Comparison of ENCODE assay signal across 8 cellular contexts in genomic region chr11:95764267-95764898, GRCh38. TPM values are rescaled to one million over a fixed set of nuclear protein-coding genes. Genes with fewer than 3 reads are reported as not detected.
DNase-seq lines count a peak whose midpoint lies in the region; ATAC-seq and TF ChIP-seq lines count a peak whose summit lies in the region.

No MANE protein-coding gene starts in this region.

- no peak overlapping the region for H3K4me3 ChIP-seq in cardiac fibroblast (replicated peaks in 1 of 2; ENCODE audit: low read depth in 2 of 2, low read length in 2 of 2)
- no peak overlapping the region for H3K4me3 ChIP-seq in vagina

- no peak overlapping the region for H3K27ac ChIP-seq in vagina

- TF ChIP-seq CTCF in GM10248 (IDR thresholded peaks at IDR 0.05; ENCODE audit: control extremely low read depth, extremely low read depth, low read depth, missing control alignments) (peak; percentile 31), cardiac fibroblast (IDR thresholded peaks at IDR 0.05; ENCODE audit: low read depth, low read length) (peak; percentile 45), vagina (IDR thresholded peaks at IDR 0.05) (peak; percentile 60 to 86 (median 65))

- H3K36me3 ChIP-seq in vagina, result no peaks in the 10 kb centered on the region

- no peaks in the 10 kb centered on the region for H3K4me1 ChIP-seq in vagina

- POLR2A ChIA-PET in GM10248 (lab: Yijun Ruan, JAX), result no interaction called here

- TF ChIP-seq POLR2A in vagina (IDR thresholded peaks at IDR 0.05), result no peak

- intact Hi-C loops in vagina (cut with DNase I), result loop anchor here (1.0 to 10.0 kb wide), 2 partner anchors 613 to 690 kb away; no protein-coding TSS in a partner anchor

- ATAC-seq in HG03432 (IDR thresholded peaks at IDR 0.05; ENCODE audit: unreplicated experiment) (peak; percentile 73), GM18870 (IDR thresholded peaks at IDR 0.05; ENCODE audit: unreplicated experiment) (no peak)

- DNase-seq in A172 (ENCODE audit: low spot score), result peak; percentile 10
- peak; percentile 48 for DNase-seq in GM10248 (ENCODE audit: extremely low spot score)
- DNase-seq in NCI-H82 treated with DMSO at 0.1 percent for 48 hours (lab: John Stamatoyannopoulos, UW; ENCODE audit: unreplicated experiment), result peak; percentile 34
- DNase-seq in cardiac fibroblast (ENCODE audit: low read depth in 2 of 2), result peak; percentile 76 to 79
- peak; percentile 80 for DNase-seq in left kidney (ENCODE audit: low read depth, low spot score)
- no peak for DNase-seq in vagina (ENCODE audit: extremely low spot score in 2 of 2)

- H3K9me3 ChIP-seq in vagina, result no peaks in the 10 kb centered on the region

- H3K27me3 ChIP-seq in vagina, result no peaks in the 10 kb centered on the region

- CTCF ChIA-PET in GM10248 (lab: Yijun Ruan, JAX), result interaction anchor here (0.6 to 12.9 kb wide), 22 partner anchors 9 to 729 kb away, joined by 3 to 263 read pairs (median 4); partner anchors contain the start of genes CEP57 and FAM76B

RNA-seq across cellular contexts. Expression of gene FAM76B, which starts 25.2 kb away (rescaled TPM):
- 5.8 and 9.6 TPM in 2 replicates for total RNA-seq in A172 (2014; rRNA removed; shearing (Covaris generic))
- 28.2 TPM for total RNA-seq in vagina

RNA-seq across cellular contexts. Expression of gene CEP57, which starts 25.9 kb away (rescaled TPM):
- total RNA-seq in A172 (2014; rRNA removed; shearing (Covaris generic)), result 30.2 and 36.9 TPM in 2 replicates
- total RNA-seq in vagina, result 43.2 TPM

Comparison
In these comparisons a context has a peak if more than half of its experiments do, and no peak if none do; other contexts are left out.
1. DNase-seq: peak in A172 (single experiment), GM10248 (single experiment), NCI-H82 treated with DMSO at 0.1 percent for 48 hours (single experiment), cardiac fibroblast (2 of 2) and left kidney (single experiment); none in vagina (0 of 2).
2. Peak in every context shown above with its lines, with median percentiles within 50 percentile points of each other: CTCF ChIP-seq.